ENCODE assay signal across 17 cellular contexts in genomic region chr18:13283746-13284145, GRCh38.
DNase-seq lines count a peak whose midpoint lies in the region; ATAC-seq, FAIRE-seq and TF ChIP-seq lines count a peak whose summit lies in the region.
"Had no signal": no experiment of that assay in that cellular context is flagged by ENCODE, and none has a peak within 500 bp of the region (broad histone marks: within the 10 kb centered on the region; RNA-seq: fewer than 3 reads in every experiment).

No MANE protein-coding gene starts in this region.

- H3K27me3 Mint-ChIP-seq in activated CD4-positive, alpha-beta T cell treated with anti-CD3 and anti-CD28 coated beads for 36 hours: no peaks in the 10 kb centered on the region
- no peaks in the 10 kb centered on the region for H3K27me3 Mint-ChIP-seq in activated CD4-positive, alpha-beta memory T cell treated with anti-CD3 and anti-CD28 coated beads, Interleukin-2, amount 10 ng/mL, durations not matched to agents 7 days and 5 days
- no peaks in the 10 kb centered on the region for H3K27me3 Mint-ChIP-seq in CD8-positive, alpha-beta T cell (ENCODE audit: low read depth)
- H3K27me3 Mint-ChIP-seq in activated T-cell treated with anti-CD3 and anti-CD28 coated beads, Interleukin-2, amount 50 U/mL, for 24 hours: no peaks in the 10 kb centered on the region

- peaks cover 5% of the 10 kb centered on the region for H3K9me3 Mint-ChIP-seq in activated CD4-positive, alpha-beta T cell treated with anti-CD3 and anti-CD28 coated beads for 36 hours (ENCODE audit: low read depth)
- peaks cover 11% of the 10 kb centered on the region for H3K9me3 Mint-ChIP-seq in activated CD4-positive, alpha-beta memory T cell treated with anti-CD3 and anti-CD28 coated beads, Interleukin-2, amount 10 ng/mL, durations not matched to agents 7 days and 5 days
- H3K9me3 Mint-ChIP-seq in CD8-positive, alpha-beta T cell: no peaks in the 10 kb centered on the region
- no peaks in the 10 kb centered on the region for H3K9me3 Mint-ChIP-seq in activated T-cell treated with anti-CD3 and anti-CD28 coated beads, Interleukin-2, amount 50 U/mL, for 24 hours

- peaks cover 74% of the 10 kb centered on the region for H3K4me1 Mint-ChIP-seq in activated CD4-positive, alpha-beta T cell treated with anti-CD3 and anti-CD28 coated beads for 36 hours
- peaks cover 89% of the 10 kb centered on the region for H3K4me1 Mint-ChIP-seq in activated CD4-positive, alpha-beta memory T cell treated with anti-CD3 and anti-CD28 coated beads, Interleukin-2, amount 10 ng/mL, durations not matched to agents 7 days and 5 days
- H3K4me1 Mint-ChIP-seq in CD8-positive, alpha-beta T cell (ENCODE audit: low read depth): peaks cover 51% of the 10 kb centered on the region
- peaks cover 79% of the 10 kb centered on the region for H3K4me1 Mint-ChIP-seq in activated T-cell treated with anti-CD3 and anti-CD28 coated beads, Interleukin-2, amount 50 U/mL, for 24 hours (ENCODE audit: low read depth)

- ATAC-seq in activated CD4-positive, alpha-beta T cell treated with anti-CD3 and anti-CD28 coated beads for 36 hours: no peak
- no peak for ATAC-seq in gastroesophageal sphincter
- no peak for ATAC-seq in CD8-positive, alpha-beta T cell

- 45 to 81% methylated on average over 5 to 6 of the region's 7 CpGs for WGBS in gastroesophageal sphincter (ENCODE audit: low coverage in 1 of 2), 2 donors

- H3K36me3 Mint-ChIP-seq in activated CD4-positive, alpha-beta T cell treated with anti-CD3 and anti-CD28 coated beads for 36 hours (ENCODE audit: low read depth): peaks cover 18% of the 10 kb centered on the region
- H3K36me3 Mint-ChIP-seq in activated CD4-positive, alpha-beta memory T cell treated with anti-CD3 and anti-CD28 coated beads, Interleukin-2, amount 10 ng/mL, durations not matched to agents 7 days and 5 days (ENCODE audit: low read depth): peaks cover 16% of the 10 kb centered on the region
- H3K36me3 Mint-ChIP-seq in CD8-positive, alpha-beta T cell: no peaks in the 10 kb centered on the region
- H3K36me3 Mint-ChIP-seq in activated T-cell treated with anti-CD3 and anti-CD28 coated beads, Interleukin-2, amount 50 U/mL, for 24 hours (ENCODE audit: low read depth): peaks cover 20% of the 10 kb centered on the region

- H3K4me1 ChIP-seq in gastroesophageal sphincter (peaks cover 0 to 70% (median 10%) of the 10 kb centered on the region in 3 donors), uterus (no peaks in the 10 kb centered on the region)
- H3K4me1 ChIP-seq in CD8-positive, alpha-beta T cell (ENCODE audit: insufficient read depth, low read length): peaks cover 31% of the 10 kb centered on the region

- H3K36me3 ChIP-seq in gastroesophageal sphincter: peaks cover 0 to 12% of the 10 kb centered on the region in 2 donors
- no peaks in the 10 kb centered on the region for H3K36me3 ChIP-seq in CD8-positive, alpha-beta T cell (ENCODE audit: insufficient read depth, low read length)
- H3K36me3 ChIP-seq in uterus: no peaks in the 10 kb centered on the region

- H3K27me3 ChIP-seq in gastroesophageal sphincter (no peaks in the 10 kb centered on the region), uterus (no peaks in the 10 kb centered on the region)
- H3K27me3 ChIP-seq in CD8-positive, alpha-beta T cell (ENCODE audit: insufficient read depth, low read length): no peaks in the 10 kb centered on the region

- POLR2A ChIA-PET in activated CD4-positive, alpha-beta T cell treated with anti-CD3 and anti-CD28 coated beads for 36 hours (lab: Charles Lee): no interaction called here
- POLR2A ChIA-PET in activated CD4-positive, alpha-beta memory T cell treated with anti-CD3 and anti-CD28 coated beads, Interleukin-2, amount 10 ng/mL, durations not matched to agents 7 days and 5 days (lab: Charles Lee): no interaction called here
- POLR2A ChIA-PET in CD8-positive, alpha-beta T cell (lab: Charles Lee): no interaction called here

- TF ChIP-seq CTCF in gastroesophageal sphincter (IDR thresholded peaks at IDR 0.05) (no peak), uterus (IDR thresholded peaks at IDR 0.05) (no peak)
- no peak for TF ChIP-seq CTCF in CD8-positive, alpha-beta T cell (IDR thresholded peaks at IDR 0.05)

- peak overlapping the region; percentile 19 for H3K4me3 Mint-ChIP-seq in activated CD4-positive, alpha-beta T cell treated with anti-CD3 and anti-CD28 coated beads for 36 hours
- H3K4me3 Mint-ChIP-seq in activated CD4-positive, alpha-beta memory T cell treated with anti-CD3 and anti-CD28 coated beads, Interleukin-2, amount 10 ng/mL, durations not matched to agents 7 days and 5 days: peak overlapping the region; percentile 12
- H3K4me3 Mint-ChIP-seq in CD8-positive, alpha-beta T cell: no peak overlapping the region
- H3K4me3 Mint-ChIP-seq in activated T-cell treated with anti-CD3 and anti-CD28 coated beads, Interleukin-2, amount 50 U/mL, for 24 hours: no peak overlapping the region

- DNase-seq in activated CD4-positive, alpha-beta T cell treated with anti-CD3 and anti-CD28 coated beads for 36 hours: no peak
- DNase-seq in activated CD4-positive, alpha-beta T cell treated with anti-CD3 and anti-CD28 coated beads for 4 hours: no peak
- no peak for DNase-seq in activated CD4-positive, alpha-beta memory T cell treated with anti-CD3 and anti-CD28 coated beads, Interleukin-2, amount 10 ng/mL, durations not matched to agents 7 days and 5 days
- no peak for DNase-seq in urothelium cell line (ENCODE audit: low spot score)
- DNase-seq in CD8-positive, alpha-beta T cell: no peak
- DNase-seq in activated T-cell treated with anti-CD3 and anti-CD28 coated beads, Interleukin-2, amount 50 U/mL, for 24 hours: no peak
- no peak for DNase-seq in uterus
- DNase-seq: C1 segment of cervical spinal cord, Calu3, NCI-H1436 treated with DMSO at 0.1 percent for 48 hours, NCI-H2081, NCI-H2227 treated with DMSO at 0.1 percent for 48 hours, NCI-H524 treated with DMSO at 0.1 percent for 48 hours, OCI-M1, RPMI8226 had no signal

- TF ChIP-seq POLR2A in gastroesophageal sphincter (IDR thresholded peaks at IDR 0.05) (no peak), uterus (IDR thresholded peaks at IDR 0.05) (no peak)

- FAIRE-seq in urothelium cell line (lab: Jason Lieb, UNC): peak; percentile 62
- FAIRE-seq: A204.1 had no signal

- H3K4me3 ChIP-seq in gastroesophageal sphincter (peak overlapping the region; percentile 2 to 19), uterus (no peak overlapping the region)
- H3K4me3 ChIP-seq in CD8-positive, alpha-beta T cell (ENCODE audit: low read depth, low read length): no peak overlapping the region

- no peaks in the 10 kb centered on the region for H3K9me3 ChIP-seq in gastroesophageal sphincter
- no peaks in the 10 kb centered on the region for H3K9me3 ChIP-seq in CD8-positive, alpha-beta T cell (ENCODE audit: low read length)
- H3K9me3 ChIP-seq in uterus: no peaks in the 10 kb centered on the region

- H3K27ac Mint-ChIP-seq in activated CD4-positive, alpha-beta T cell treated with anti-CD3 and anti-CD28 coated beads for 36 hours: peak overlapping the region; percentile 77
- H3K27ac Mint-ChIP-seq in activated CD4-positive, alpha-beta memory T cell treated with anti-CD3 and anti-CD28 coated beads, Interleukin-2, amount 10 ng/mL, durations not matched to agents 7 days and 5 days: peak overlapping the region; percentile 54
- no peak overlapping the region for H3K27ac Mint-ChIP-seq in CD8-positive, alpha-beta T cell
- H3K27ac Mint-ChIP-seq in activated T-cell treated with anti-CD3 and anti-CD28 coated beads, Interleukin-2, amount 50 U/mL, for 24 hours: no peak overlapping the region

- peak overlapping the region in 3 of 4 donors; percentile 47 to 75 (median 56) for H3K27ac ChIP-seq in gastroesophageal sphincter
- H3K27ac ChIP-seq in CD8-positive, alpha-beta T cell (ENCODE audit: low read depth, low read length): no peak overlapping the region
- no peak overlapping the region for H3K27ac ChIP-seq in uterus

- intact Hi-C loops in activated CD4-positive, alpha-beta T cell treated with anti-CD3 and anti-CD28 coated beads for 36 hours (cut with DNase I, micrococcal nuclease): no loop called here
- intact Hi-C loops in CD8-positive, alpha-beta T cell (cut with DNase I, micrococcal nuclease): loop anchor here (2.0 to 5.0 kb wide), 2 partner anchors 13 to 61 kb away; no protein-coding TSS in a partner anchor
- intact Hi-C loops in uterus (cut with DNase I; ENCODE audit: low total_unique reads): no loop called here

- CTCF ChIA-PET in activated CD4-positive, alpha-beta T cell treated with anti-CD3 and anti-CD28 coated beads for 36 hours (lab: Charles Lee): no interaction called here
- CTCF ChIA-PET in activated CD4-positive, alpha-beta memory T cell treated with anti-CD3 and anti-CD28 coated beads, Interleukin-2, amount 10 ng/mL, durations not matched to agents 7 days and 5 days (lab: Charles Lee): interaction anchor here (0.7 kb wide), 1 partner anchor 124 kb away, joined by 3 read pairs; no protein-coding TSS in a partner anchor
- CTCF ChIA-PET in CD8-positive, alpha-beta T cell (lab: Charles Lee): no interaction called here

- no peak for TF ChIP-seq EP300 in gastroesophageal sphincter (IDR thresholded peaks at IDR 0.05)

Comparison
In these comparisons a context has a peak if more than half of its experiments do, and no peak if none do; other contexts are left out.
1. H3K27ac Mint-ChIP-seq: peak in activated CD4-positive, alpha-beta T cell treated with anti-CD3 and anti-CD28 coated beads for 36 hours (single experiment) and activated CD4-positive, alpha-beta memory T cell treated with anti-CD3 and anti-CD28 coated beads, Interleukin-2, amount 10 ng/mL, durations not matched to agents 7 days and 5 days (single experiment); none in CD8-positive, alpha-beta T cell (single experiment) and activated T-cell treated with anti-CD3 and anti-CD28 coated beads, Interleukin-2, amount 50 U/mL, for 24 hours (single experiment).
2. H3K4me3 Mint-ChIP-seq: peak in activated CD4-positive, alpha-beta T cell treated with anti-CD3 and anti-CD28 coated beads for 36 hours (single experiment) and activated CD4-positive, alpha-beta memory T cell treated with anti-CD3 and anti-CD28 coated beads, Interleukin-2, amount 10 ng/mL, durations not matched to agents 7 days and 5 days (single experiment); none in CD8-positive, alpha-beta T cell (single experiment) and activated T-cell treated with anti-CD3 and anti-CD28 coated beads, Interleukin-2, amount 50 U/mL, for 24 hours (single experiment).
3. H3K27ac ChIP-seq: peak in gastroesophageal sphincter (3 of 4); none in CD8-positive, alpha-beta T cell (single experiment) and uterus (0 of 2).
4. H3K4me3 ChIP-seq: peak in gastroesophageal sphincter (2 of 2); none in CD8-positive, alpha-beta T cell (single experiment) and uterus (0 of 2).
5. intact Hi-C loops: an anchor here in CD8-positive, alpha-beta T cell (2.0 to 5.0 kb wide); none called in activated CD4-positive, alpha-beta T cell treated with anti-CD3 and anti-CD28 coated beads for 36 hours and uterus.